Comparison of ENCODE assay signal across 9 cellular contexts in the genomic region with DNA sequence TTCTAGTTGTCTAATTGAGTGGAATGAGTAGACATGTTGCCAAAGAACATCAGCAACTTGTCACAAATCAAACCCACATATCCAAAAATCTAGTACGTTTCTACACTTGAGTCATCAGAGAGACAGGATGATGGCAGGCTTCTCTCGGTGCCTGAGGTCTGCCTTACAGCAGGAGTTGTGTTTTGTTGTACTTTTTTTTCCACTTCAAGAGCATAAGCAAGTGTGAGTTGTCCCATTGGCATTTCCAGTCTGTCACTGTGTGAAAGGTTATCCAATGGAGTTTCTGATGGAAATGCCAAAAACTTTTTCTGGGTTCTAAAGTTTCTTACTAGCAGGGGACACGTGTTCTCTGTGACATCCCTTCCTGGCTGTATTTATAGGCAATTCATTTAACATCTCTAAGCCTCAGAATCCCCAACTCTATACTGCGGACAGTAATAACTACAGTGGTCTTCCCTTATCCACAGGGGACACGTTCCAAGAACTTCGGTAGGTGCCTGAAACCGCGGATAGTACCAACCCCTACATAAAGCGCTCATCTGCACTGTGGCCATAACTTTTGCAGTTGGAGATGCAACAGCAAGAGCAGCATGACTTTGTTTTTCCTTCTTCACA.
DNase-seq lines count a peak whose midpoint lies in the region; ATAC-seq, FAIRE-seq and TF ChIP-seq lines count a peak whose summit lies in the region.
"Had no signal": no experiment of that assay in that cellular context is flagged by ENCODE, and none has a peak within 500 bp of the region (broad histone marks: within the 10 kb centered on the region; RNA-seq: fewer than 3 reads in every experiment).

No MANE protein-coding gene starts in this region.

- in situ Hi-C loops in ACHN (cut with HindIII; ENCODE audit: low pct_ligation_motif_present, low pct_unique_long_range_greater_than_20kb, low sequenced_read_pairs), result no loop called here

- no peak overlapping the region for H3K9ac ChIP-seq in HCT116 (ENCODE audit: low read length)
- H3K9ac ChIP-seq in keratinocyte (ENCODE audit: control insufficient read depth, extremely low read depth, insufficient read depth, low read length), result no peak overlapping the region

- peak; percentile 65 for FAIRE-seq in keratinocyte (lab: Jason Lieb, UNC)

- intact Hi-C loops in HCT116 (cut with micrococcal nuclease) (no loop called here), spleen (cut with DNase I; ENCODE audit: low total_unique reads) (no loop called here)

- peak overlapping the region; percentile 85 for H3K27ac Mint-ChIP-seq in activated naive CD4-positive, alpha-beta T cell treated with anti-CD3 and anti-CD28 coated beads, Interleukin-2, amount 10 ng/mL, durations not matched to agents 7 days and 5 days

- H3K27ac ChIP-seq in HCT116 (ENCODE audit: low read depth, low read length), result no peak overlapping the region
- H3K27ac ChIP-seq in keratinocyte (ENCODE audit: control insufficient read depth, insufficient read depth, low read length), result no peak overlapping the region
- H3K27ac ChIP-seq in spleen, result no peak overlapping the region

- H3K4me2 ChIP-seq in HCT116 (ENCODE audit: low read length) (peak overlapping the region; percentile 41), keratinocyte (ENCODE audit: control insufficient read depth, extremely low read depth, insufficient read depth, low read depth, low read length) (peak overlapping the region; percentile 20)

- BruUV-seq in HCT116 (replicated peaks; lab: Mats Ljungman, UMichigan), result no TSS peak

- no peaks in the 10 kb centered on the region for H3K9me1 ChIP-seq in keratinocyte (ENCODE audit: control insufficient read depth, extremely low read depth, insufficient read depth, low read length)

- peaks cover 31% of the 10 kb centered on the region for H3K4me1 Mint-ChIP-seq in activated naive CD4-positive, alpha-beta T cell treated with anti-CD3 and anti-CD28 coated beads, Interleukin-2, amount 10 ng/mL, durations not matched to agents 7 days and 5 days

- H3K27me3 ChIP-seq in HCT116 (ENCODE audit: insufficient read depth, low read length) (no peaks in the 10 kb centered on the region), keratinocyte (ENCODE audit: control insufficient read depth, extremely low read depth, insufficient read depth, low read length) (peaks cover 3% of the 10 kb centered on the region), spleen (replicated peaks in 1 of 7) (peaks cover 0 to 45% (median 0%) of the 10 kb centered on the region in 7 donors)

- H3K9me2 ChIP-seq in HCT116 (ENCODE audit: insufficient read depth), result no peaks in the 10 kb centered on the region

- peaks cover 7% of the 10 kb centered on the region for H3K36me3 Mint-ChIP-seq in activated naive CD4-positive, alpha-beta T cell treated with anti-CD3 and anti-CD28 coated beads, Interleukin-2, amount 10 ng/mL, durations not matched to agents 7 days and 5 days

- TF ChIP-seq CTCF in HCT116 (IDR thresholded peaks at IDR 0.05 in 2 of 3, conservative IDR thresholded peaks at IDR 0.05 in 1 of 3; ENCODE audit: borderline replicate concordance in 1 of 3, insufficient read depth in 1 of 3, low read depth in 2 of 3, low read length in 2 of 3) (no peak), keratinocyte (optimal IDR thresholded peaks at IDR 0.05 in 1 of 3, IDR thresholded peaks at IDR 0.05 in 1 of 3, conservative IDR thresholded peaks at IDR 0.05 in 1 of 3; ENCODE audit: extremely low read depth in 1 of 3, insufficient read depth in 2 of 3, low read length in 3 of 3) (no peak), GM20000 (IDR thresholded peaks at IDR 0.05; ENCODE audit: extremely low read depth, missing control alignments) (no peak), spleen (IDR thresholded peaks at IDR 0.05 in 8 of 11, conservative IDR thresholded peaks at IDR 0.05 in 3 of 11) (no peak)

- RAD21 ChIA-PET in HCT116 (lab: Charles Lee; ENCODE audit: low non-redundant PET in 1 of 2, low total read pairs in 2 of 2, uncharacterized antibody in 2 of 2, unreplicated experiment in 2 of 2), result no interaction called here

- H3K9me3 Mint-ChIP-seq in activated naive CD4-positive, alpha-beta T cell treated with anti-CD3 and anti-CD28 coated beads, Interleukin-2, amount 10 ng/mL, durations not matched to agents 7 days and 5 days, result peaks cover 5% of the 10 kb centered on the region

- dilution Hi-C loops in keratinocyte (cut with MboI; ENCODE audit: extremely low pct_ligation_motif_present, low sequenced_read_pairs), result no loop called here

- H3K79me2 ChIP-seq in HCT116 (ENCODE audit: insufficient read depth, low read length) (no peaks in the 10 kb centered on the region), keratinocyte (ENCODE audit: control insufficient read depth, insufficient read depth, low read length) (no peaks in the 10 kb centered on the region)

- H3K9me3 ChIP-seq in HCT116 (ENCODE audit: control insufficient read depth in 1 of 2, insufficient read depth in 1 of 2, low read depth in 1 of 2, low read length in 2 of 2) (no peaks in the 10 kb centered on the region), keratinocyte (ENCODE audit: control insufficient read depth, low read depth, low read length) (no peaks in the 10 kb centered on the region), spleen (no peaks in the 10 kb centered on the region)

- H3K4me1 ChIP-seq in HCT116 (ENCODE audit: control insufficient read depth in 1 of 2, insufficient read depth in 2 of 2, low read length in 2 of 2), result peaks cover 2 to 11% of the 10 kb centered on the region in 2 experiments; a peak in 1 of 4 replicates
- peaks cover 5% of the 10 kb centered on the region for H3K4me1 ChIP-seq in keratinocyte (ENCODE audit: control insufficient read depth, extremely low read depth, insufficient read depth, low read length)
- H3K4me1 ChIP-seq in spleen, result peaks cover 0 to 4% (median 0%) of the 10 kb centered on the region in 6 donors

- H3K36me3 ChIP-seq in HCT116 (ENCODE audit: control insufficient read depth in 1 of 2, insufficient read depth in 2 of 2, low read length in 2 of 2) (no peaks in the 10 kb centered on the region), keratinocyte (ENCODE audit: control insufficient read depth in 2 of 2, extremely low read depth in 1 of 2, insufficient read depth in 2 of 2, low read length in 2 of 2) (no peaks in the 10 kb centered on the region), spleen (no peaks in the 10 kb centered on the region)

- H3K4me3 ChIP-seq in HCT116 (replicated peaks in 1 of 2; ENCODE audit: low read depth in 1 of 2, low read length in 2 of 2) (no peak overlapping the region), keratinocyte (ENCODE audit: control insufficient read depth in 2 of 3, extremely low read depth in 1 of 3, insufficient read depth in 2 of 3, low read depth in 1 of 3, low read length in 3 of 3) (no peak overlapping the region), spleen (no peak overlapping the region)

- peak overlapping the region; percentile 45 for H3K4me3 Mint-ChIP-seq in activated naive CD4-positive, alpha-beta T cell treated with anti-CD3 and anti-CD28 coated beads, Interleukin-2, amount 10 ng/mL, durations not matched to agents 7 days and 5 days

- CTCF ChIA-PET in HCT116 (lab: Charles Lee), result no interaction called here
- CTCF ChIA-PET in activated naive CD4-positive, alpha-beta T cell treated with anti-CD3 and anti-CD28 coated beads, Interleukin-2, amount 10 ng/mL, durations not matched to agents 7 days and 5 days (lab: Charles Lee), result no interaction called here

- peak; percentile 58 for DNase-seq in ACHN
- DNase-seq in HCT116 (ENCODE audit: low read depth, low spot score), result no peak
- peak; percentile 60 for DNase-seq in activated naive CD4-positive, alpha-beta T cell treated with anti-CD3 and anti-CD28 coated beads, Interleukin-2, amount 10 ng/mL, durations not matched to agents 7 days and 5 days
- DNase-seq in keratinocyte (ENCODE audit: low read depth, low spot score), result no peak
- no peak for DNase-seq in SHP77 (lab: John Stamatoyannopoulos, UW)
- DNase-seq in GM20000 (ENCODE audit: low spot score), result no peak
- no peak for DNase-seq in spleen

- POLR2A ChIA-PET in HCT116 (lab: Charles Lee), result no interaction called here

- TF ChIP-seq RAD21 in HCT116 (IDR thresholded peaks at IDR 0.05; ENCODE audit: low read depth), result no peak

- TF ChIP-seq POLR2A in HCT116 (IDR thresholded peaks at IDR 0.05; ENCODE audit: borderline replicate concordance, extremely low read depth, insufficient read depth, insufficient read length) (no peak), spleen (IDR thresholded peaks at IDR 0.05) (no peak)

- no peak for ATAC-seq in HCT116
- ATAC-seq in HG03571 (IDR thresholded peaks at IDR 0.05; ENCODE audit: unreplicated experiment), result no peak
- ATAC-seq: esophagus mucosa had no signal

- WGBS in spleen, 5 donors, result 74 to 82% (median 76%) methylated on average over 9 of the region's 9 CpGs

- peak overlapping the region; percentile 79 for H2AFZ ChIP-seq in HCT116 (ENCODE audit: low read depth, low read length, poor library complexity, severe bottlenecking)
- no peak overlapping the region for H2AFZ ChIP-seq in keratinocyte (ENCODE audit: control insufficient read depth, low read length)

- H3K27me3 Mint-ChIP-seq in activated naive CD4-positive, alpha-beta T cell treated with anti-CD3 and anti-CD28 coated beads, Interleukin-2, amount 10 ng/mL, durations not matched to agents 7 days and 5 days, result peaks cover 47% of the 10 kb centered on the region

- H4K20me1 ChIP-seq in HCT116 (ENCODE audit: insufficient read depth), result no peaks in the 10 kb centered on the region
- no peaks in the 10 kb centered on the region for H4K20me1 ChIP-seq in keratinocyte (ENCODE audit: control insufficient read depth, extremely low read depth, insufficient read depth, low read length)

TF ChIP-seq in HCT116, 20 proteins besides CTCF, POLR2A, EP300 and RAD21 (continues in another document):
- TF ChIP-seq, protein P1, sequence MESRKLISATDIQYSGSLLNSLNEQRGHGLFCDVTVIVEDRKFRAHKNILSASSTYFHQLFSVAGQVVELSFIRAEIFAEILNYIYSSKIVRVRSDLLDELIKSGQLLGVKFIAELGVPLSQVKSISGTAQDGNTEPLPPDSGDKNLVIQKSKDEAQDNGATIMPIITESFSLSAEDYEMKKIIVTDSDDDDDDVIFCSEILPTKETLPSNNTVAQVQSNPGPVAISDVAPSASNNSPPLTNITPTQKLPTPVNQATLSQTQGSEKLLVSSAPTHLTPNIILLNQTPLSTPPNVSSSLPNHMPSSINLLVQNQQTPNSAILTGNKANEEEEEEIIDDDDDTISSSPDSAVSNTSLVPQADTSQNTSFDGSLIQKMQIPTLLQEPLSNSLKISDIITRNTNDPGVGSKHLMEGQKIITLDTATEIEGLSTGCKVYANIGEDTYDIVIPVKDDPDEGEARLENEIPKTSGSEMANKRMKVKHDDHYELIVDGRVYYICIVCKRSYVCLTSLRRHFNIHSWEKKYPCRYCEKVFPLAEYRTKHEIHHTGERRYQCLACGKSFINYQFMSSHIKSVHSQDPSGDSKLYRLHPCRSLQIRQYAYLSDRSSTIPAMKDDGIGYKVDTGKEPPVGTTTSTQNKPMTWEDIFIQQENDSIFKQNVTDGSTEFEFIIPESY (IDR thresholded peaks at IDR 0.05; ENCODE audit: extremely low read depth, insufficient replicate concordance, low read length), result no peak
- TF ChIP-seq, protein P2, sequence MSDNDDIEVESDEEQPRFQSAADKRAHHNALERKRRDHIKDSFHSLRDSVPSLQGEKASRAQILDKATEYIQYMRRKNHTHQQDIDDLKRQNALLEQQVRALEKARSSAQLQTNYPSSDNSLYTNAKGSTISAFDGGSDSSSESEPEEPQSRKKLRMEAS (IDR thresholded peaks at IDR 0.05), result no peak
- no peak for TF ChIP-seq EZH2phosphoT487 (IDR thresholded peaks at IDR 0.05; ENCODE audit: borderline replicate concordance)

Comparison
In these comparisons a context has a peak if more than half of its experiments do, and no peak if none do; other contexts are left out.
1. DNase-seq: peak in ACHN (single experiment) and activated naive CD4-positive, alpha-beta T cell treated with anti-CD3 and anti-CD28 coated beads, Interleukin-2, amount 10 ng/mL, durations not matched to agents 7 days and 5 days (single experiment); none in HCT116 (single experiment), keratinocyte (single experiment), SHP77 (0 of 2), GM20000 (single experiment) and spleen (single experiment).